ENCODE assay signal across 8 cellular contexts in the genomic region with DNA sequence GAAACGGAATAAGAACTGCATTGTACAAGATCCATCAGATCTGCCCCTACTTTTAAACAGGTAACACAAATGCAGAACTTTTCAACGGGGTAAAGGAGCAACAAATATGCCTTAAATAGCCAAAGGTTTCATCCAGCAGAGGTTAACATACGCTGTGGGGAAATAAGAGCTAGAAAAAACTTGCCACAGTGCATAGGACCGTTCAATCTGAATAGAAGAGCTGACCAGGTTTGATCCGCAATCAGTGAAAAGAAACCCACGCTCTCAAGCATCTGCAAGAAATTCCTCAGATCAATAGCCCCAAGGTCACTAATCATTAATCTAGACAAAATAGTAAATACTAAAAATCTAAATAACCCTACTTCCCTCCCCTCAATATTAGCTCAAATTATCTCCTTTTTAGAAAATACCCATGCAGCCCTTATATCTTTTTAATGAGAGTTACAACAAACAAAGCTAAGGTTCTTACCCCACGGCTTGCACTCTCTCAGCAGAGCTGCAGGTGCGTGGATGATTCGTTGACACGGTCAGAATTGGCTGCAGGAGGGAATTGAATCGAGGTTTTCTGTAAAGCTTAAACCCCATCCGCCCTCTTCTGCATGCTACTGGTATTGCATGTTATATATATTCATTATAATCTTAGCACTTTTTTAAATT. TPM values are rescaled to one million over a fixed set of nuclear protein-coding genes. Genes with fewer than 3 reads are reported as not detected.
DNase-seq lines count a peak whose midpoint lies in the region; ATAC-seq and TF ChIP-seq lines count a peak whose summit lies in the region.

A gene with protein sequence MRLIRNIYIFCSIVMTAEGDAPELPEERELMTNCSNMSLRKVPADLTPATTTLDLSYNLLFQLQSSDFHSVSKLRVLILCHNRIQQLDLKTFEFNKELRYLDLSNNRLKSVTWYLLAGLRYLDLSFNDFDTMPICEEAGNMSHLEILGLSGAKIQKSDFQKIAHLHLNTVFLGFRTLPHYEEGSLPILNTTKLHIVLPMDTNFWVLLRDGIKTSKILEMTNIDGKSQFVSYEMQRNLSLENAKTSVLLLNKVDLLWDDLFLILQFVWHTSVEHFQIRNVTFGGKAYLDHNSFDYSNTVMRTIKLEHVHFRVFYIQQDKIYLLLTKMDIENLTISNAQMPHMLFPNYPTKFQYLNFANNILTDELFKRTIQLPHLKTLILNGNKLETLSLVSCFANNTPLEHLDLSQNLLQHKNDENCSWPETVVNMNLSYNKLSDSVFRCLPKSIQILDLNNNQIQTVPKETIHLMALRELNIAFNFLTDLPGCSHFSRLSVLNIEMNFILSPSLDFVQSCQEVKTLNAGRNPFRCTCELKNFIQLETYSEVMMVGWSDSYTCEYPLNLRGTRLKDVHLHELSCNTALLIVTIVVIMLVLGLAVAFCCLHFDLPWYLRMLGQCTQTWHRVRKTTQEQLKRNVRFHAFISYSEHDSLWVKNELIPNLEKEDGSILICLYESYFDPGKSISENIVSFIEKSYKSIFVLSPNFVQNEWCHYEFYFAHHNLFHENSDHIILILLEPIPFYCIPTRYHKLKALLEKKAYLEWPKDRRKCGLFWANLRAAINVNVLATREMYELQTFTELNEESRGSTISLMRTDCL (minus strand): TSS at position 539 of the 657 bp plus-strand sequence. CDS start 7,400 bp downstream, outside the sequence.

- H3K27me3 ChIP-seq in heart right ventricle (no peaks in the 10 kb centered on the region), gastrocnemius medialis (no peaks in the 10 kb centered on the region)

- H3K4me1 Mint-ChIP-seq in activated naive CD4-positive, alpha-beta T cell treated with anti-CD3 and anti-CD28 coated beads, Interleukin-2, amount 10 ng/mL, durations not matched to agents 7 days and 5 days, result peaks cover 8% of the 10 kb centered on the region

- no peak within 1 kb of the TSS for H3K27ac Mint-ChIP-seq in activated naive CD4-positive, alpha-beta T cell treated with anti-CD3 and anti-CD28 coated beads, Interleukin-2, amount 10 ng/mL, durations not matched to agents 7 days and 5 days

- peaks cover 1% of the 10 kb centered on the region for H3K36me3 Mint-ChIP-seq in activated naive CD4-positive, alpha-beta T cell treated with anti-CD3 and anti-CD28 coated beads, Interleukin-2, amount 10 ng/mL, durations not matched to agents 7 days and 5 days

- peak; percentile 64 to 80 (median 74) for TF ChIP-seq CTCF in heart right ventricle (IDR thresholded peaks at IDR 0.05)
- peak; percentile 31 to 66 (median 56) for TF ChIP-seq CTCF in gastrocnemius medialis (IDR thresholded peaks at IDR 0.05 in 4 of 5, conservative IDR thresholded peaks at IDR 0.05 in 1 of 5)

- H3K9me3 ChIP-seq in heart right ventricle, result no peaks in the 10 kb centered on the region
- H3K9me3 ChIP-seq in gastrocnemius medialis, result no peaks in the 10 kb centered on the region

- peak; percentile 30 for DNase-seq in DMS114 treated with DMSO at 0.1 percent for 48 hours (lab: John Stamatoyannopoulos, UW; ENCODE audit: unreplicated experiment)
- DNase-seq in NCI-H460 (ENCODE audit: extremely low read depth, low read depth), result peak; percentile 15
- peak; percentile 49 for DNase-seq in activated naive CD4-positive, alpha-beta T cell treated with anti-CD3 and anti-CD28 coated beads, Interleukin-2, amount 10 ng/mL, durations not matched to agents 7 days and 5 days
- peak in 1 of 2 donors; percentile 48 for DNase-seq in heart right ventricle
- DNase-seq in gastrocnemius medialis, result no peak
- no peak for DNase-seq in COLO829 (ENCODE audit: low spot score)

- H3K36me3 ChIP-seq in heart right ventricle, result no peaks in the 10 kb centered on the region
- no peaks in the 10 kb centered on the region for H3K36me3 ChIP-seq in gastrocnemius medialis

- in situ Hi-C loops in gastrocnemius medialis (cut with MboI; ENCODE audit: low sequenced_read_pairs in 4 of 4), result no loop called here

- WGBS in heart right ventricle, 2 donors, result 38 to 41% methylated on average over 12 of the region's 12 CpGs

- ATAC-seq in HG03175 (IDR thresholded peaks at IDR 0.05; ENCODE audit: unreplicated experiment) (peak; percentile 50), heart right ventricle (peak in 6 of 8 donors; percentile 37 to 67 (median 59)), gastrocnemius medialis (peak; percentile 56 to 60)

- peaks cover 1% of the 10 kb centered on the region for H3K9me3 Mint-ChIP-seq in activated naive CD4-positive, alpha-beta T cell treated with anti-CD3 and anti-CD28 coated beads, Interleukin-2, amount 10 ng/mL, durations not matched to agents 7 days and 5 days

- intact Hi-C loops in heart right ventricle (cut with DNase I) (loop anchor here in 3 of 10 donors (2.0 to 10.0 kb wide), 3 partner anchors 24 to 718 kb away; no protein-coding TSS in a partner anchor), gastrocnemius medialis (cut with DNase I; ENCODE audit: low total_unique reads) (loop anchor here (2.0 kb wide), 2 partner anchors 24 to 720 kb away; no protein-coding TSS in a partner anchor)

- H3K4me1 ChIP-seq in heart right ventricle (peaks cover 0 to 32% (median 0%) of the 10 kb centered on the region in 9 donors), gastrocnemius medialis (no peaks in the 10 kb centered on the region)

- H3K4me3 Mint-ChIP-seq in activated naive CD4-positive, alpha-beta T cell treated with anti-CD3 and anti-CD28 coated beads, Interleukin-2, amount 10 ng/mL, durations not matched to agents 7 days and 5 days, result no peak within 1 kb of the TSS

- H3K4me3 ChIP-seq in heart right ventricle (no peak within 1 kb of the TSS), gastrocnemius medialis (no peak within 1 kb of the TSS)

- H3K27me3 Mint-ChIP-seq in activated naive CD4-positive, alpha-beta T cell treated with anti-CD3 and anti-CD28 coated beads, Interleukin-2, amount 10 ng/mL, durations not matched to agents 7 days and 5 days, result no peaks in the 10 kb centered on the region

- TF ChIP-seq POLR2A in GM19193 (IDR thresholded peaks at IDR 0.05; ENCODE audit: extremely low read depth, insufficient read depth, insufficient read length) (peak; percentile 54), gastrocnemius medialis (IDR thresholded peaks at IDR 0.05) (no peak)

- H3K27ac ChIP-seq in heart right ventricle (no peak within 1 kb of the TSS), gastrocnemius medialis (no peak within 1 kb of the TSS)

- CTCF ChIA-PET in activated naive CD4-positive, alpha-beta T cell treated with anti-CD3 and anti-CD28 coated beads, Interleukin-2, amount 10 ng/mL, durations not matched to agents 7 days and 5 days (lab: Charles Lee), result interaction anchor here (0.8 to 6.1 kb wide), 22 partner anchors 9 to 603 kb away, joined by 3 to 89 read pairs (median 4); partner anchors contain the start of gene TLR1

RNA-seq across cellular contexts. Expression of the gene that starts here (rescaled TPM):
- not detected in 2 replicates for total RNA-seq in NCI-H460 (2014; rRNA removed; shearing (Covaris generic))
- polyA plus RNA-seq in NCI-H460 (2014; cell fraction: nucleus; rRNA removed), result 0.04 and 0.10 TPM in 2 replicates
- under 1 TPM in 4 of 10 donors, not detected in 6; 0.06 to 0.39 (median 0.11) TPM for total RNA-seq in heart right ventricle
- under 1 TPM in 1 of 2 donors, not detected in 1; 0.01 TPM for polyA plus RNA-seq in heart right ventricle
- not detected for total RNA-seq in gastrocnemius medialis

Comparison
In these comparisons a context has a peak if more than half of its experiments do, and no peak if none do; other contexts are left out.
1. Peak in DNase-seq in NCI-H460; RNA of the gene not detected or under 1 TPM.
2. Peak in ATAC-seq in heart right ventricle; RNA of the gene not detected or under 1 TPM.
3. Peak in ATAC-seq in gastrocnemius medialis; RNA of the gene not detected or under 1 TPM.
4. DNase-seq: peak in DMS114 treated with DMSO at 0.1 percent for 48 hours (single experiment) and activated naive CD4-positive, alpha-beta T cell treated with anti-CD3 and anti-CD28 coated beads, Interleukin-2, amount 10 ng/mL, durations not matched to agents 7 days and 5 days (single experiment); none in gastrocnemius medialis (0 of 2) and COLO829 (single experiment).
5. Peak in every context shown above with its lines, with median percentiles within 50 percentile points of each other: ATAC-seq.